ENCODE assay signal across 9 cellular contexts in the genomic region with DNA sequence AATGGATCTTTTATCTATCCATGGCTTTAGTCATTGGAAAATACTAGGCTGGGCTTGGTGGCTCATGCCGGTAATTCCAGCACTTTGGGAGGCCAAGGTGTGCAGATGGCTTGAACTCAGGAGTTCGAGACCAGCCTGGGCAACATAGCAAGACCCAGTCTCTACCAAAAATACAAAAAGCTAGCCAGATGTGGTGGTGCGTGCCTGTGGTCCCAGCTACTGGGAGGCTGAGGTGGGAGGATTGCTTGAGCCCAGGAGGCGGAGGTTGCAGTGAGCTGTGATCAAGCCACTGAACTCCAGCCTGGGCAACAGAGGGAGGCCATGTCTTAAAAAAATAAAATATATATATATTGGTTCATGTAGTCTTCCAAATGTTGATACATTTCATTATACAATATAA. TPM values are rescaled to one million over a fixed set of nuclear protein-coding genes. Genes with fewer than 3 reads are reported as not detected.
DNase-seq lines count a peak whose midpoint lies in the region; ATAC-seq and TF ChIP-seq lines count a peak whose summit lies in the region.
"Not testable (repeated sequence)": the region's sequence is repeated elsewhere in the genome, so short reads cannot be mapped to it uniquely, and the experiment has no call there.
"Had no signal": no experiment of that assay in that cellular context is flagged by ENCODE, and none has a peak within 500 bp of the region (broad histone marks: within the 10 kb centered on the region; RNA-seq: fewer than 3 reads in every experiment).

No MANE protein-coding gene starts in this region.

- peaks cover 33% of the 10 kb centered on the region for H3K4me1 Mint-ChIP-seq in activated CD4-positive, alpha-beta T cell treated with anti-CD3 and anti-CD28 coated beads for 36 hours
- peaks cover 39% of the 10 kb centered on the region for H3K4me1 Mint-ChIP-seq in activated naive CD4-positive, alpha-beta T cell treated with anti-CD3 and anti-CD28 coated beads, Interleukin-2, amount 10 ng/mL, durations not matched to agents 7 days and 5 days

- H3K4me1 ChIP-seq in BLaER1, result peaks cover 70% of the 10 kb centered on the region
- H3K4me1 ChIP-seq in spleen, result peaks cover 20 to 54% (median 44%) of the 10 kb centered on the region in 6 donors

- not testable (repeated sequence) for ATAC-seq in activated CD4-positive, alpha-beta T cell treated with anti-CD3 and anti-CD28 coated beads for 36 hours; left lobe of liver

- peak; percentile 0 for DNase-seq in activated CD4-positive, alpha-beta T cell treated with anti-CD3 and anti-CD28 coated beads for 36 hours
- DNase-seq in activated naive CD4-positive, alpha-beta T cell treated with anti-CD3 and anti-CD28 coated beads, Interleukin-2, amount 10 ng/mL, durations not matched to agents 7 days and 5 days, result peak; percentile 1
- DNase-seq in left lobe of liver (ENCODE audit: low spot score) (peak; percentile 22), posterior vena cava (ENCODE audit: low spot score) (peak; percentile 11), spleen (peak; percentile 64)

- not testable (repeated sequence) for H3K27me3 Mint-ChIP-seq in activated CD4-positive, alpha-beta T cell treated with anti-CD3 and anti-CD28 coated beads for 36 hours; activated naive CD4-positive, alpha-beta T cell treated with anti-CD3 and anti-CD28 coated beads, Interleukin-2, amount 10 ng/mL, durations not matched to agents 7 days and 5 days

- WGBS in spleen, 5 donors, result 96 to 98% (median 97%) methylated on average over 4 of the region's 4 CpGs

- H3K4me3 Mint-ChIP-seq in activated CD4-positive, alpha-beta T cell treated with anti-CD3 and anti-CD28 coated beads for 36 hours; activated naive CD4-positive, alpha-beta T cell treated with anti-CD3 and anti-CD28 coated beads, Interleukin-2, amount 10 ng/mL, durations not matched to agents 7 days and 5 days: not testable (repeated sequence)

- not testable (repeated sequence) for H3K9ac ChIP-seq in BLaER1

- H3K9me3 ChIP-seq in BLaER1, spleen: not testable (repeated sequence)

- peak overlapping the region; percentile 11; the same call in 1 of the 2 replicates for H3K27ac ChIP-seq in BLaER1
- H3K27ac ChIP-seq in spleen, result not testable (repeated sequence)

- POLR2A ChIA-PET in activated CD4-positive, alpha-beta T cell treated with anti-CD3 and anti-CD28 coated beads for 36 hours (lab: Charles Lee), result not testable (repeated sequence)

- H3K36me3 ChIP-seq in BLaER1, result peaks cover 11% of the 10 kb centered on the region; the same call in 1 of the 2 replicates
- H3K36me3 ChIP-seq in spleen, result peaks cover 0 to 25% (median 5%) of the 10 kb centered on the region in 6 donors

- not testable (repeated sequence) for H3K36me3 Mint-ChIP-seq in activated CD4-positive, alpha-beta T cell treated with anti-CD3 and anti-CD28 coated beads for 36 hours (ENCODE audit: low read depth); activated naive CD4-positive, alpha-beta T cell treated with anti-CD3 and anti-CD28 coated beads, Interleukin-2, amount 10 ng/mL, durations not matched to agents 7 days and 5 days

- peak overlapping the region; percentile 94; the same call in 1 of the 2 replicates for H3K4me2 ChIP-seq in BLaER1

- not testable (repeated sequence) for H3K27ac Mint-ChIP-seq in activated CD4-positive, alpha-beta T cell treated with anti-CD3 and anti-CD28 coated beads for 36 hours; activated naive CD4-positive, alpha-beta T cell treated with anti-CD3 and anti-CD28 coated beads, Interleukin-2, amount 10 ng/mL, durations not matched to agents 7 days and 5 days

- H4K20me1 ChIP-seq in BLaER1, result not testable (repeated sequence)

- TF ChIP-seq POLR2A in spleen (IDR thresholded peaks at IDR 0.05), result not testable (repeated sequence)

- TF ChIP-seq CTCF in spleen (IDR thresholded peaks at IDR 0.05 in 8 of 11, conservative IDR thresholded peaks at IDR 0.05 in 3 of 11), result not testable (repeated sequence)

- CTCF ChIA-PET in activated CD4-positive, alpha-beta T cell treated with anti-CD3 and anti-CD28 coated beads for 36 hours (lab: Charles Lee), result interaction anchor here (1.3 to 1.5 kb wide), 3 partner anchors 9 to 57 kb away, joined by 3 to 5 read pairs (median 4); no protein-coding TSS in a partner anchor
- CTCF ChIA-PET in activated naive CD4-positive, alpha-beta T cell treated with anti-CD3 and anti-CD28 coated beads, Interleukin-2, amount 10 ng/mL, durations not matched to agents 7 days and 5 days (lab: Charles Lee), result interaction anchor here (0.9 to 1.3 kb wide), 2 partner anchors 9 to 11 kb away, joined by 3 to 4 read pairs; no protein-coding TSS in a partner anchor

- intact Hi-C loops in activated CD4-positive, alpha-beta T cell treated with anti-CD3 and anti-CD28 coated beads for 36 hours (cut with DNase I, micrococcal nuclease); posterior vena cava (cut with DNase I); spleen (cut with DNase I; ENCODE audit: low total_unique reads): not testable (repeated sequence)

- not testable (repeated sequence) for H3K4me3 ChIP-seq in BLaER1, spleen

- H3K9me3 Mint-ChIP-seq in activated CD4-positive, alpha-beta T cell treated with anti-CD3 and anti-CD28 coated beads for 36 hours (ENCODE audit: low read depth); activated naive CD4-positive, alpha-beta T cell treated with anti-CD3 and anti-CD28 coated beads, Interleukin-2, amount 10 ng/mL, durations not matched to agents 7 days and 5 days: not testable (repeated sequence)

- H3K27me3 ChIP-seq in BLaER1; spleen (replicated peaks in 1 of 7): not testable (repeated sequence)

RNA-seq across cellular contexts. Expression of a gene that starts 7.0 kb away (rescaled TPM):
- 10 to 100 TPM; 46.9 to 52.1 TPM for total RNA-seq in activated CD4-positive, alpha-beta T cell treated with anti-CD3 and anti-CD28 coated beads for 36 hours
- total RNA-seq in left lobe of liver, result 47.3 TPM
- total RNA-seq in posterior vena cava, result 10 to 100 TPM; 24.5 to 25.6 TPM
- total RNA-seq in spleen, result 10 to 100 TPM; 35.4 to 82.9 (median 63.7) TPM
- polyA plus RNA-seq in spleen, result 100 to 1,000 TPM in 2 of 3 donors, 10 to 100 TPM in 1; 55.1 to 122 (median 101) TPM

RNA-seq across cellular contexts. Expression of a gene that starts 7.9 kb away (rescaled TPM):
- total RNA-seq in activated CD4-positive, alpha-beta T cell treated with anti-CD3 and anti-CD28 coated beads for 36 hours, result 1 to 10 TPM; 3.0 to 6.2 TPM
- total RNA-seq in left lobe of liver (18.0 TPM), posterior vena cava (1 to 10 TPM; 2.8 to 3.5 TPM), spleen (10 to 100 TPM; 16.2 to 34.0 (median 22.8) TPM)
- polyA plus RNA-seq in spleen, result 10 to 100 TPM; 15.4 to 26.0 (median 19.3) TPM

RNA-seq across cellular contexts. Expression of a gene that starts 13.8 kb away (rescaled TPM):
- total RNA-seq in activated CD4-positive, alpha-beta T cell treated with anti-CD3 and anti-CD28 coated beads for 36 hours, result 10 to 100 TPM; 42.0 to 56.7 TPM
- total RNA-seq in left lobe of liver (764 TPM), posterior vena cava (10 to 100 TPM; 38.8 to 47.3 TPM), spleen (10 to 100 TPM; 29.8 to 46.2 (median 44.8) TPM)
- 10 to 100 TPM; 54.8 to 81.2 (median 62.7) TPM for polyA plus RNA-seq in spleen

RNA-seq across cellular contexts. Expression of a gene that starts 29.1 kb away (rescaled TPM):
- total RNA-seq in activated CD4-positive, alpha-beta T cell treated with anti-CD3 and anti-CD28 coated beads for 36 hours, result 10 to 100 TPM; 28.3 to 37.0 TPM
- total RNA-seq in left lobe of liver (177 TPM), posterior vena cava (10 to 100 TPM; 13.8 to 17.6 TPM), spleen (10 to 100 TPM; 25.3 to 36.5 (median 27.7) TPM)
- 10 to 100 TPM; 43.8 to 79.6 (median 47.9) TPM for polyA plus RNA-seq in spleen

RNA-seq across cellular contexts. Expression of a gene that starts 37.5 kb away (rescaled TPM):
- not detected for total RNA-seq in activated CD4-positive, alpha-beta T cell treated with anti-CD3 and anti-CD28 coated beads for 36 hours
- total RNA-seq in left lobe of liver, result 0.18 TPM
- total RNA-seq in posterior vena cava, result under 1 TPM; 0.14 to 0.19 TPM
- under 1 TPM in 3 of 7 donors, not detected in 4; 0.14 to 0.22 (median 0.14) TPM for total RNA-seq in spleen
- under 1 TPM; 0.20 to 0.58 (median 0.41) TPM for polyA plus RNA-seq in spleen
- total RNA-seq: Caco-2; CD4-positive, CD25-positive, alpha-beta regulatory T cell; CD8-positive, alpha-beta T cell had no signal

Comparison
In these comparisons a context has a peak if more than half of its experiments do, and no peak if none do; other contexts are left out.
1. DNase-seq: peak in every context shown above with its lines; median percentile 64 in spleen; 22 in left lobe of liver; 11 in posterior vena cava; 1 in activated naive CD4-positive, alpha-beta T cell treated with anti-CD3 and anti-CD28 coated beads, Interleukin-2, amount 10 ng/mL, durations not matched to agents 7 days and 5 days; 0 in activated CD4-positive, alpha-beta T cell treated with anti-CD3 and anti-CD28 coated beads for 36 hours.
2. RNA of a gene that starts 13.8 kb away (total RNA-seq): 764 TPM in left lobe of liver (single experiment); 42.0 to 56.7 TPM in activated CD4-positive, alpha-beta T cell treated with anti-CD3 and anti-CD28 coated beads for 36 hours, 38.8 to 47.3 TPM in posterior vena cava and 29.8 to 46.2 TPM in spleen; every median in the first group is over 10 times any median in the second.